ENCODE assay signal across 24 cellular contexts in genomic region chr7:121793716-121794115, GRCh38.
"Had no signal": no experiment of that assay in that cellular context is flagged by ENCODE, and none has a peak within 500 bp of the region (broad histone marks: within the 10 kb centered on the region; RNA-seq: fewer than 3 reads in every experiment).

No MANE protein-coding gene starts in this region.

- H3K27ac Mint-ChIP-seq: activated B cell treated with CpG ODN at 0.5 μM for 24 hours; activated naive CD8-positive, alpha-beta T cell; activated T-helper 2 cell treated with anti-CD3 and anti-CD28 coated beads, Interferon-gamma antibody, Interleukin-2, Interleukin-4, amounts not matched to agents 10 μg/mL and 5 μg/mL and 100 μg/mL, durations not matched to agents 14 hours and 24 hours and 36 hours; dendritic cell treated with granulocyte-macrophage colony-stimulating factor and Interleukin-4, amounts not matched to agents 40 ng/mL and 50 ng/mL, for 4 days; naive thymus-derived CD4-positive, alpha-beta T cell; T-helper 17 cell had no signal

- H3K27me3 Mint-ChIP-seq: activated naive CD8-positive, alpha-beta T cell; dendritic cell treated with granulocyte-macrophage colony-stimulating factor and Interleukin-4, amounts not matched to agents 40 ng/mL and 50 ng/mL, for 4 days; naive thymus-derived CD4-positive, alpha-beta T cell; T-helper 17 cell had no signal

- H3K4me3 ChIP-seq: adrenal gland, ascending aorta, lung, right atrium auricular region, upper lobe of left lung had no signal

- ATAC-seq: activated T-cell treated with anti-CD3 and anti-CD28 coated beads, Interleukin-2, amount 50 U/mL, for 4 hours; left lobe of liver; naive thymus-derived CD4-positive, alpha-beta T cell; stimulated activated naive CD8-positive, alpha-beta T cell treated with anti-CD3 and anti-CD28 coated beads, Interleukin-15, Interleukin-2, amounts not matched to agents 100 U/mL and 50 U/mL, for 24 hours; T-helper 17 cell had no signal

- H3K36me3 Mint-ChIP-seq: activated naive CD8-positive, alpha-beta T cell; naive thymus-derived CD4-positive, alpha-beta T cell had no signal

- H3K4me1 Mint-ChIP-seq: activated B cell treated with CpG ODN at 0.5 μM for 24 hours; naive thymus-derived CD4-positive, alpha-beta T cell; T-helper 17 cell had no signal

- H3K9me3 Mint-ChIP-seq: activated T-helper 2 cell treated with anti-CD3 and anti-CD28 coated beads, Interferon-gamma antibody, Interleukin-2, Interleukin-4, amounts not matched to agents 10 μg/mL and 5 μg/mL and 100 μg/mL, durations not matched to agents 14 hours and 24 hours and 36 hours had no signal

- DNase-seq: activated B cell treated with CpG ODN at 0.5 μM for 24 hours; activated CD4-positive, alpha-beta T cell treated with anti-CD3 and anti-CD28 coated beads for 4 hours; activated CD4-positive, alpha-beta T cell treated with anti-CD3 and anti-CD28 coated beads, Interleukin-2, amount 50 U/mL, for 48 hours; activated CD8-positive, alpha-beta memory T cell treated with anti-CD3 and anti-CD28 coated beads, Interleukin-2, amount 50 U/mL, for 48 hours; activated naive CD4-positive, alpha-beta T cell; activated T-cell treated with anti-CD3 and anti-CD28 coated beads, Interleukin-2, amount 50 U/mL, for 4 hours; adrenal gland; caudate nucleus; effector CD4-positive, alpha-beta T cell; erythroblast; foreskin fibroblast; naive thymus-derived CD4-positive, alpha-beta T cell; stimulated activated CD4-positive, alpha-beta T cell treated with anti-CD3 and anti-CD28 coated beads, Interleukin-4, amount 100 ng/mL, for 4 hours; stimulated activated naive CD8-positive, alpha-beta T cell treated with anti-CD3 and anti-CD28 coated beads, Interleukin-15, Interleukin-2, amounts not matched to agents 100 U/mL and 50 U/mL, for 24 hours; T-helper 17 cell; upper lobe of left lung had no signal

- H3K4me3 Mint-ChIP-seq: activated B cell treated with CpG ODN at 0.5 μM for 24 hours; activated naive CD8-positive, alpha-beta T cell; activated T-cell treated with anti-CD3 and anti-CD28 coated beads, Interleukin-2, amount 50 U/mL, for 4 hours; dendritic cell treated with granulocyte-macrophage colony-stimulating factor and Interleukin-4, amounts not matched to agents 40 ng/mL and 50 ng/mL, for 4 days; naive thymus-derived CD4-positive, alpha-beta T cell; neural crest cell; T-helper 17 cell had no signal
